Comparison of ENCODE assay signal across 8 cellular contexts in the genomic region with DNA sequence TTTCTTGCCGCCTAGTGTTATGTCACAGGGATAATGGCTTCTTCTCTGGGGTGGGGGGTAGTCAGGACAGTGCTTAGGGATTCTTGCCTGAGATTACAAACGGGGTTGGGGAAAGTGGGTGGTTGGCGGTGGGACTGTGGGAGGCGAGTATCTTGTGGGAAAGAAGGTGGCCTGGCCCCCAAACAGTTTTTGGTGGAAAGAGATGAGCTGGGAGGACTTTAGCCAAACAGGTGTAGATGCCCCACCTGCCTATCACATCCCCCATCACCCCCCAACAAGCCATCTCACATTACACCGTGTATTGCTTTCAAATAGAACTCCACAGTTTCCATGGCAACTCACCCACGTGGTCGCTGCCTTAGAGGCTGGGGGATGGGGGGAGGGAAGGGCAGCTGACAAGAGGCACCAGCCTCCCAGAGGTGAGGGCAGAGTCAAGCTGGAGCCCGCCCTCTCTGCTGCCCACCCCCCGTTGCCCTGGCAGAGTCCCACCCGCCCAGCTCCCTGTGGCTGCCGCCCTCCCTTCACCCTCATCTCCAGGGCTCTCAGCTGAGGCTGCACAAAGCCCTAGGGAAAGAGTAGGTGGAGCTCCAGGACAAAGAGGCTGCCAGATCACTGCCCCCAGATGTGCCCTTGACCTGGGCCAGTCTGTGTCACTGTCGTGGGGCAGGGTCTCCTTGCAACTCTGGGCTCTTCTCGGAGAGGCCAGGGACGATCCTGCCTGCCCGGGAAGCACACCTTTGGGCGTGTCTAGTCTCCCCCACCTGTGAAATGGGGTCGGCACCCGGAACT.
DNase-seq lines count a peak whose midpoint lies in the region; ATAC-seq and TF ChIP-seq lines count a peak whose summit lies in the region.

No MANE protein-coding gene starts in this region.

- peak; percentile 50 for DNase-seq in stimulated activated naive CD8-positive, alpha-beta T cell treated with anti-CD3 and anti-CD28 coated beads, Interleukin-15, Interleukin-2, amounts not matched to agents 100 U/mL and 50 U/mL, for 24 hours
- DNase-seq in stimulated activated naive CD8-positive, alpha-beta T cell treated with anti-CD3 and anti-CD28 coated beads, Interleukin-15, amount 100 ng/mL, for 72 hours: no peak
- DNase-seq in T-cell (peak in 28 of 34 experiments; percentile 13 to 66 (median 44)), hippocampal formation (lab: John Stamatoyannopoulos, UW) (peak; percentile 13 to 40), type B pancreatic cell (ENCODE audit: extremely low spot score, unreplicated experiment) (no peak), SIG-M5 treated with dmso at 0.1 percent for 504 hours (lab: John Stamatoyannopoulos, UW; ENCODE audit: unreplicated experiment) (no peak), globus pallidus (ENCODE audit: low spot score) (no peak)

- CTCF ChIA-PET in T-cell (lab: Charles Lee): interaction anchor here (1.0 to 1.4 kb wide), 5 partner anchors 11 to 146 kb away, joined by 3 to 6 read pairs (median 3); no protein-coding TSS in a partner anchor

- peaks cover 7% of the 10 kb centered on the region for H3K27me3 Mint-ChIP-seq in stimulated activated naive CD8-positive, alpha-beta T cell treated with anti-CD3 and anti-CD28 coated beads, Interleukin-15, amount 100 ng/mL, for 72 hours
- no peaks in the 10 kb centered on the region for H3K27me3 Mint-ChIP-seq in T-cell
- H3K27me3 Mint-ChIP-seq in type B pancreatic cell: no peaks in the 10 kb centered on the region

- no peak for ATAC-seq in stimulated activated naive CD8-positive, alpha-beta T cell treated with anti-CD3 and anti-CD28 coated beads, Interleukin-15, Interleukin-2, amounts not matched to agents 100 U/mL and 50 U/mL, for 24 hours
- no peak for ATAC-seq in stimulated activated naive CD8-positive, alpha-beta T cell treated with anti-CD3 and anti-CD28 coated beads, Interleukin-15, amount 100 ng/mL, for 72 hours
- ATAC-seq in T-cell (replicated peaks in 1 of 4): peak in 1 of 4 experiments; percentile 27
- no peak for ATAC-seq in HG03139 (IDR thresholded peaks at IDR 0.05; ENCODE audit: unreplicated experiment)

- POLR2A ChIA-PET in T-cell (lab: Charles Lee): interaction anchor here in 1 of 2 donors (0.6 kb wide), 2 partner anchors 9 to 35 kb away, joined by 3 to 4 read pairs; no protein-coding TSS in a partner anchor

- TF ChIP-seq CTCF in type B pancreatic cell (conservative IDR thresholded peaks at IDR 0.05): no peak

- H3K9me3 Mint-ChIP-seq in stimulated activated naive CD8-positive, alpha-beta T cell treated with anti-CD3 and anti-CD28 coated beads, Interleukin-15, amount 100 ng/mL, for 72 hours: no peaks in the 10 kb centered on the region
- H3K9me3 Mint-ChIP-seq in T-cell (no peaks in the 10 kb centered on the region), type B pancreatic cell (no peaks in the 10 kb centered on the region)

- H3K4me1 Mint-ChIP-seq in stimulated activated naive CD8-positive, alpha-beta T cell treated with anti-CD3 and anti-CD28 coated beads, Interleukin-15, amount 100 ng/mL, for 72 hours: peaks cover 88% of the 10 kb centered on the region
- H3K4me1 Mint-ChIP-seq in T-cell (peaks cover 79 to 89% (median 83%) of the 10 kb centered on the region in 3 donors), type B pancreatic cell (ENCODE audit: unreplicated experiment) (peaks cover 81% of the 10 kb centered on the region)

- no peak overlapping the region for H3K27ac Mint-ChIP-seq in stimulated activated naive CD8-positive, alpha-beta T cell treated with anti-CD3 and anti-CD28 coated beads, Interleukin-15, amount 100 ng/mL, for 72 hours
- H3K27ac Mint-ChIP-seq in T-cell: peak overlapping the region; percentile 80 to 83
- peak overlapping the region; percentile 87 for H3K27ac Mint-ChIP-seq in type B pancreatic cell

- no peaks in the 10 kb centered on the region for H3K36me3 Mint-ChIP-seq in T-cell
- H3K36me3 Mint-ChIP-seq in type B pancreatic cell: no peaks in the 10 kb centered on the region

- H3K4me3 Mint-ChIP-seq in stimulated activated naive CD8-positive, alpha-beta T cell treated with anti-CD3 and anti-CD28 coated beads, Interleukin-15, amount 100 ng/mL, for 72 hours: no peak overlapping the region
- H3K4me3 Mint-ChIP-seq in T-cell (peak overlapping the region in 1 of 3 donors; percentile 13), type B pancreatic cell (peak overlapping the region; percentile 63)

Comparison
In these comparisons a context has a peak if more than half of its experiments do, and no peak if none do; other contexts are left out.
1. DNase-seq: peak in stimulated activated naive CD8-positive, alpha-beta T cell treated with anti-CD3 and anti-CD28 coated beads, Interleukin-15, Interleukin-2, amounts not matched to agents 100 U/mL and 50 U/mL, for 24 hours (single experiment), T-cell (28 of 34) and hippocampal formation (2 of 2); none in stimulated activated naive CD8-positive, alpha-beta T cell treated with anti-CD3 and anti-CD28 coated beads, Interleukin-15, amount 100 ng/mL, for 72 hours (0 of 2), type B pancreatic cell (single experiment), SIG-M5 treated with dmso at 0.1 percent for 504 hours (single experiment) and globus pallidus (single experiment).
2. H3K27ac Mint-ChIP-seq: peak in T-cell (2 of 2) and type B pancreatic cell (single experiment); none in stimulated activated naive CD8-positive, alpha-beta T cell treated with anti-CD3 and anti-CD28 coated beads, Interleukin-15, amount 100 ng/mL, for 72 hours (0 of 2).